ENCODE assay signal across 8 cellular contexts in the genomic region with DNA sequence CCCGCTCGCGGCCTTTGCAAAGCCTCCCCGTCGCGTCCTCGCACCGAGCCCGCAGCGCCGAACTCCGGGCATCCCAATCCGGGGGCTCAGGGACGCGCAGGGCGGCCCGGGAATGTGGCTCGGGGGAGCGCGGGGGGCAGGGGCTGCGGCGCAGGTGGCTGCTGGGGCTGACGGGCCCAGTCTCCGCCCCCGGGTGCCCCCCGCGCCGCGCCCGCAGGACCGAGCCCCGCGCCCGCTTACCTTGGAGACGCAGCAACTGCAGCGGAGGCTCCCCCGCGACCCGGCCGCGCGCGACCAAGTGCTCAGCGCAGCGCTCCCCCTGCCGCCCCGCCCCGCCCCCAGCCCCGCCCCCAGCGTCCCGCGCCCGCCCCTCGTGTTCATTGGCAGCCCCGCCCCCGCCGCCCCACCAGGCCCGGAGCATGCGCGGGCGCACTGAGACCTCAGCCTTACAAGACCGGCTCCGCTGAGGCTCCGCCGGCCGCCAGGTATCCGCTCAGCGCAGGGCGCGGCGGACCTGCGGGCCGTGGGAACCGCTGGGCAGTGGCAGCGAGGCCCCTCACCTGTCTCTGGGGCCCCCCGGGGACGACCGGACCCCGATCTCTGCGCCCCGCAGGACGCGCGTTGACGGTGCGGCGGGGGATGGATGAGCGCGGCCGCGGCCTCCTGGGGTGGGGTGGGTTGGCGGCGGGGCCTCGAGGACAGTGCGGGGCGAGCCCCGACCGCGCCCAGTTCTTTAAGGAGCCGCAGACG. TPM values are rescaled to one million over a fixed set of nuclear protein-coding genes. Genes with fewer than 3 reads are reported as not detected.
DNase-seq lines count a peak whose midpoint lies in the region; FAIRE-seq and TF ChIP-seq lines count a peak whose summit lies in the region.
"Not testable (repeated sequence)": the region's sequence is repeated elsewhere in the genome, so short reads cannot be mapped to it uniquely, and the experiment has no call there.

A gene with protein sequence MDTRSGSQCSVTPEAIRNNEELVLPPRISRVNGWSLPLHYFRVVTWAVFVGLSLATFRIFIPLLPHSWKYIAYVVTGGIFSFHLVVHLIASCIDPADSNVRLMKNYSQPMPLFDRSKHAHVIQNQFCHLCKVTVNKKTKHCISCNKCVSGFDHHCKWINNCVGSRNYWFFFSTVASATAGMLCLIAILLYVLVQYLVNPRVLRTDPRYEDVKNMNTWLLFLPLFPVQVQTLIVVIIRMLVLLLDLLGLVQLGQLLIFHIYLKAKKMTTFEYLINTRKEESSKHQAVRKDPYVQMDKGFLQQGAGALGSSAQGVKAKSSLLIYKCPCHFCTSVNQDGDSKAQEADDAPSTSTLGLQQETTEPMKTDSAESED (minus strand): TSS at position 302 of the 750 bp plus-strand sequence. CDS start 17,810 bp downstream, outside the sequence.

- not testable (repeated sequence) for H3K27me3 ChIP-seq in MM.1S (replicated peaks; ENCODE audit: insufficient read depth, low read length); muscle layer of duodenum (ENCODE audit: low read depth, low read length)

- not testable (repeated sequence) for TF ChIP-seq POLR2A in H54 (IDR thresholded peaks at IDR 0.05; ENCODE audit: low read depth, low read length)

- H3K27ac Mint-ChIP-seq in Calu3 (ENCODE audit: unreplicated experiment), result not testable (repeated sequence)

- H3K4me1 ChIP-seq in MM.1S (ENCODE audit: low read length); muscle layer of duodenum (ENCODE audit: control insufficient read depth in 1 of 2, insufficient read depth in 2 of 2, low read length in 2 of 2): not testable (repeated sequence)

- H3K36me3 Mint-ChIP-seq in Calu3 (ENCODE audit: insufficient read depth, unreplicated experiment), result not testable (repeated sequence)

- H3K4me2 ChIP-seq in MM.1S (ENCODE audit: low read depth, low read length), result peak within 1 kb of the TSS; percentile 86

- H2AFZ ChIP-seq in MM.1S (ENCODE audit: low read length), result peak within 1 kb of the TSS; percentile 75

- not testable (repeated sequence) for H3F3A ChIP-seq in MM.1S (ENCODE audit: insufficient read depth, low read length)

- not testable (repeated sequence) for BruUV-seq in Calu3 (replicated peaks; lab: Mats Ljungman, UMichigan)

- peak within 1 kb of the TSS; percentile 72 for H3K4me3 Mint-ChIP-seq in Calu3 (ENCODE audit: low read depth, unreplicated experiment)

- H3K9me2 ChIP-seq in MM.1S (replicated peaks; ENCODE audit: insufficient read depth, low read length), result not testable (repeated sequence)

- FAIRE-seq in H54 (lab: Jason Lieb, UNC), result not testable (repeated sequence)

- not testable (repeated sequence) for H3K27me3 Mint-ChIP-seq in Calu3 (ENCODE audit: unreplicated experiment)

- DNase-seq in Calu3 (peak; percentile 93), H54 (ENCODE audit: insufficient read length, low spot score) (peak; percentile 73), MM.1S (peak; percentile 80), SIG-M5 treated with dmso at 0.1 percent for 504 hours (lab: John Stamatoyannopoulos, UW; ENCODE audit: unreplicated experiment) (peak; percentile 46), fibroblast of gingiva (ENCODE audit: low read depth) (peak; percentile 38)
- peak; percentile 97 for DNase-seq in activated effector memory CD4-positive, alpha-beta T cell treated with anti-CD3 and anti-CD28 coated beads, Interleukin-2, amount 50 U/mL, for 16 hours
- peak; percentile 87 to 91 for DNase-seq in stimulated activated CD8-positive, alpha-beta memory T cell treated with anti-CD3 and anti-CD28 coated beads, Interleukin-2, amount 100 ng/mL, for 48 hours (ENCODE audit: low read depth in 2 of 2)

- not testable (repeated sequence) for H3K9me3 ChIP-seq in MM.1S (replicated peaks; ENCODE audit: insufficient read depth, low read length); muscle layer of duodenum (ENCODE audit: control insufficient read depth in 1 of 2, low read length in 2 of 2)

- H3K9ac ChIP-seq in MM.1S (ENCODE audit: low read length), result peak within 1 kb of the TSS; percentile 31; the same call in 1 of the 2 replicates

- not testable (repeated sequence) for H3K27ac ChIP-seq in MM.1S (ENCODE audit: low read length); muscle layer of duodenum (ENCODE audit: low read length)

- intact Hi-C loops in Calu3 (cut with micrococcal nuclease; ENCODE audit: unreplicated experiment), result not testable (repeated sequence)

- H3K4me3 ChIP-seq in MM.1S (ENCODE audit: low read length) (peak within 1 kb of the TSS; percentile 66), muscle layer of duodenum (ENCODE audit: low read depth in 1 of 2, low read length in 2 of 2) (peak within 1 kb of the TSS; percentile 21 to 85)

- H4K20me1 ChIP-seq in MM.1S (ENCODE audit: insufficient read depth, low read length), result not testable (repeated sequence)

- CTCF ChIA-PET in Calu3 (lab: Charles Lee), result not testable (repeated sequence)

- not testable (repeated sequence) for TF ChIP-seq CTCF in Calu3 (IDR thresholded peaks at IDR 0.05; ENCODE audit: unreplicated experiment); MM.1S (IDR thresholded peaks at IDR 0.05; ENCODE audit: low read length)

- not testable (repeated sequence) for H3K9me3 Mint-ChIP-seq in Calu3 (ENCODE audit: low read depth, unreplicated experiment)

- not testable (repeated sequence) for H3K36me3 ChIP-seq in MM.1S (replicated peaks; ENCODE audit: insufficient read depth, low read length); muscle layer of duodenum (ENCODE audit: control insufficient read depth in 1 of 2, insufficient read depth in 2 of 2, low read length in 2 of 2)

- not testable (repeated sequence) for H3K79me2 ChIP-seq in MM.1S (ENCODE audit: low read length)

- not testable (repeated sequence) for H3K4me1 Mint-ChIP-seq in Calu3 (ENCODE audit: low read depth, unreplicated experiment)

RNA-seq across cellular contexts. Expression of the gene that starts here (rescaled TPM):
- total RNA-seq in Calu3 (2022), result 2.2 and 3.0 TPM in 2 replicates

Comparison
In these comparisons a context has a peak if more than half of its experiments do, and no peak if none do; other contexts are left out.
1. DNase-seq: peak in every context shown above with its lines; median percentile 97 in activated effector memory CD4-positive, alpha-beta T cell treated with anti-CD3 and anti-CD28 coated beads, Interleukin-2, amount 50 U/mL, for 16 hours; 93 in Calu3; 89 in stimulated activated CD8-positive, alpha-beta memory T cell treated with anti-CD3 and anti-CD28 coated beads, Interleukin-2, amount 100 ng/mL, for 48 hours; 80 in MM.1S; 73 in H54; 46 in SIG-M5 treated with dmso at 0.1 percent for 504 hours; 38 in fibroblast of gingiva.